ENCODE assay signal across 26 cellular contexts in the genomic region with DNA sequence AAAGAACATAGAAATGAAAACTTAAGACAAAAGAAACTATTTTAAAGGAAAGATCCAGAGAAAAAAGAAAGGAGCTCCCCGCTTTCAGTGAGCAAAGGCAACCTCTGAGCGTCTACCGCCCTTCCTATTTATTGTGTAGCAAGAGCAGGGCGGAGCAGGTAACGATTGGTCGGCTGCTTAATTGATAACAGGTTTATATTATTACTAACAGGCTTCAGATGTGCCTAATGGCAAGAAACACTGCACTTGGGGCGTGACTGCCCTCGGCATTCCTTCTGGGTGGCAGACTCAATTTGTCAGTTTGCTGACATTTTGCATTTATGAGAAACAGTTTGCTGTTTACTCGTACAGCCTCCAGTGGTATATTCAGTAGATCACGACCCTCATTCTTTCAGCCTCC.
"Had no signal": no experiment of that assay in that cellular context is flagged by ENCODE, and none has a peak within 500 bp of the region (broad histone marks: within the 10 kb centered on the region; RNA-seq: fewer than 3 reads in every experiment).

No MANE protein-coding gene starts in this region.

- H3K36me3 ChIP-seq: brain microvascular endothelial cell, gastroesophageal sphincter, heart right ventricle had no signal

- ATAC-seq: activated naive CD4-positive, alpha-beta T cell treated with anti-CD3 and anti-CD28 coated beads, Interleukin-2, amount 50 U/mL, for 72 hours; activated T-cell treated with anti-CD3 and anti-CD28 coated beads, Interleukin-2, amount 50 U/mL, for 72 hours; esophagus mucosa; gastroesophageal sphincter; heart right ventricle had no signal

- H3K9me3 ChIP-seq: gastroesophageal sphincter had no signal

- DNase-seq: activated CD4-positive, alpha-beta memory T cell treated with anti-CD3 and anti-CD28 coated beads, Interleukin-2, amount 10 ng/mL, durations not matched to agents 7 days and 5 days; activated CD4-positive, alpha-beta T cell treated with anti-CD3 and anti-CD28 coated beads for 1 hour; activated CD4-positive, alpha-beta T cell treated with anti-CD3 and anti-CD28 coated beads for 4 hours; activated CD4-positive, alpha-beta T cell treated with anti-CD3 and anti-CD28 coated beads, Interleukin-2, amount 10 ng/mL, durations not matched to agents 7 days and 5 days; activated CD4-positive, alpha-beta T cell treated with anti-CD3 and anti-CD28 coated beads, Interleukin-2, amount 50 U/mL, for 4 hours; activated CD8-positive, alpha-beta memory T cell treated with anti-CD3 and anti-CD28 coated beads, Interleukin-2, amount 50 U/mL, for 48 hours; activated gamma-delta T cell; activated naive CD4-positive, alpha-beta T cell; activated naive CD4-positive, alpha-beta T cell treated with anti-CD3 and anti-CD28 coated beads, Interleukin-2, amount 10 ng/mL, durations not matched to agents 7 days and 5 days; activated naive CD8-positive, alpha-beta T cell treated with anti-CD3 and anti-CD28 coated beads, Interleukin-2, amount 10 ng/mL, durations not matched to agents 7 days and 5 days; activated T-cell treated with anti-CD3 and anti-CD28 coated beads for 4 hours; activated T-cell treated with anti-CD3 and anti-CD28 coated beads, Interleukin-2, amount 50 U/mL, for 24 hours; activated T-cell treated with anti-CD3 and anti-CD28 coated beads, Interleukin-2, amount 50 U/mL, for 72 hours; amniotic stem cell; anterior cingulate cortex; brain microvascular endothelial cell; dorsolateral prefrontal cortex; effector memory CD4-positive, alpha-beta T cell; endodermal cell; foreskin melanocyte; heart right ventricle; T-helper 2 cell had no signal

- H3K4me3 ChIP-seq: coronary artery, dorsolateral prefrontal cortex, gastroesophageal sphincter, heart right ventricle had no signal

- H3K27me3 ChIP-seq: brain microvascular endothelial cell, dorsolateral prefrontal cortex, gastroesophageal sphincter, heart right ventricle had no signal

- H3K4me1 ChIP-seq: gastroesophageal sphincter, heart right ventricle had no signal

- H3K27ac ChIP-seq: brain microvascular endothelial cell, coronary artery, dorsolateral prefrontal cortex, gastroesophageal sphincter, heart right ventricle had no signal
